ENCODE assay signal across 1 cellular context in genomic region chr1:25026757-25027450, GRCh38.
TF ChIP-seq lines count a peak whose summit lies in the region.

No MANE protein-coding gene starts in this region.

TF ChIP-seq in IMR-90, 13 proteins besides CTCF, POLR2A, EP300 and RAD21:
- TF ChIP-seq CHD1 (IDR thresholded peaks at IDR 0.05; ENCODE audit: low read depth, low read length) (no peak), FOS (IDR thresholded peaks at IDR 0.05; ENCODE audit: low read depth, low read length) (no peak), CEBPB (IDR thresholded peaks at IDR 0.05; ENCODE audit: low read depth, low read length) (no peak), MAZ (IDR thresholded peaks at IDR 0.05; ENCODE audit: borderline replicate concordance, low read depth, low read length) (no peak), RFX5 (IDR thresholded peaks at IDR 0.05; ENCODE audit: low read depth, low read length) (no peak), MXI1 (IDR thresholded peaks at IDR 0.05; ENCODE audit: borderline replicate concordance, low read depth, low read length) (no peak), RCOR1 (IDR thresholded peaks at IDR 0.05; ENCODE audit: insufficient replicate concordance, low read length) (no peak), BHLHE40 (IDR thresholded peaks at IDR 0.05; ENCODE audit: low read depth, low read length) (no peak), ELK1 (IDR thresholded peaks at IDR 0.05; ENCODE audit: borderline replicate concordance, low read depth, low read length) (no peak), MAFK (IDR thresholded peaks at IDR 0.05; ENCODE audit: low read depth, low read length) (no peak), NFE2L2 (IDR thresholded peaks at IDR 0.05; ENCODE audit: low read depth, low read length) (no peak), USF2 (IDR thresholded peaks at IDR 0.05; ENCODE audit: low read depth, low read length) (no peak), SMC3 (IDR thresholded peaks at IDR 0.05; ENCODE audit: low read depth, low read length) (no peak)
